17 cellular contexts compared by ENCODE assay signal in the genomic region with DNA sequence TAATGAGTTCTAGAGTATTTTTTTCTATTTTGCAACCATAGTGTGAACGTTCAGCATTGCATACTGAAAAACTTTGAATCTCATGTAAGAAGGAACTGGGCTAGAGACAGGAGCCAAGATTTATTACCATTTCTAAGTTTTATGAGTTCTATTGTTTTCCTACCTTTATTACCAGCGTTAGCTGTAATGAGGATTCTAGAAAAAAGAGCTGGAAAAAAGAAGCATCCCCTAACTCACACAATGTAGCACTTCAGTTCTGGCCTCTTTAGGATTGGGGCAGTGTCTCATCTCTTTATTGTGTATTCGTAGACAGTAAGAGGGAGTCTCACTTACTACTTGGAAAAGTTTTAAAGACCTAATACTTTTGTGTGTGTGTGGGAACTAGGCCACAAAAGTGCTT.
DNase-seq lines count a peak whose midpoint lies in the region; TF ChIP-seq lines count a peak whose summit lies in the region.
"Had no signal": no experiment of that assay in that cellular context is flagged by ENCODE, and none has a peak within 500 bp of the region (broad histone marks: within the 10 kb centered on the region; RNA-seq: fewer than 3 reads in every experiment).

No MANE protein-coding gene starts in this region.

- WGBS in endodermal cell (ENCODE audit: insufficient coverage in 1 of 2, insufficient read length in 1 of 2), 2 experiments, result 38 to 54% methylated on average over 2 to 3 of the region's 3 CpGs
- 36 to 38% methylated on average over 3 of the region's 3 CpGs for WGBS in testis, 2 donors

- H3K9me3 Mint-ChIP-seq in endodermal cell, result no peaks in the 10 kb centered on the region
- no peaks in the 10 kb centered on the region for H3K9me3 Mint-ChIP-seq in progenitor cell of endocrine pancreas (ENCODE audit: low read depth)
- H3K9me3 Mint-ChIP-seq in immature natural killer cell, result peaks cover 6 to 17% (median 11%) of the 10 kb centered on the region in 6 donors

- H3K4me3 ChIP-seq in endodermal cell (ENCODE audit: low read length), result peak overlapping the region; percentile 91
- peak overlapping the region in 1 of 2 donors; percentile 23 for H3K4me3 ChIP-seq in testis
- H3K4me3 ChIP-seq: MG63 had no signal

- no peak for TF ChIP-seq CTCF in endodermal cell (conservative IDR thresholded peaks at IDR 0.05)
- no peak for TF ChIP-seq CTCF in progenitor cell of endocrine pancreas (IDR thresholded peaks at IDR 0.05; ENCODE audit: unreplicated experiment)
- no peak for TF ChIP-seq CTCF in testis (IDR thresholded peaks at IDR 0.05)

- intact Hi-C loops in testis (cut with DNase I; ENCODE audit: low total_unique reads), result no loop called here

- H3K36me3 Mint-ChIP-seq in endodermal cell (ENCODE audit: low read depth), result no peaks in the 10 kb centered on the region
- H3K36me3 Mint-ChIP-seq in progenitor cell of endocrine pancreas (ENCODE audit: insufficient read depth), result no peaks in the 10 kb centered on the region
- peaks cover 0 to 7% (median 5%) of the 10 kb centered on the region in 3 donors for H3K36me3 Mint-ChIP-seq in immature natural killer cell

- H3K36me3 ChIP-seq in endodermal cell (ENCODE audit: control insufficient read depth, insufficient read depth, low read length) (no peaks in the 10 kb centered on the region), testis (ENCODE audit: low read depth, missing control alignments) (no peaks in the 10 kb centered on the region)
- H3K36me3 ChIP-seq: MG63 had no signal

- H3K27me3 ChIP-seq in endodermal cell (ENCODE audit: control insufficient read depth, insufficient read depth, low read length, poor library complexity, severe bottlenecking) (peaks cover 43% of the 10 kb centered on the region), testis (no peaks in the 10 kb centered on the region)

- H3K4me1 Mint-ChIP-seq in endodermal cell (peaks cover 33% of the 10 kb centered on the region), progenitor cell of endocrine pancreas (ENCODE audit: low read depth) (peaks cover 16% of the 10 kb centered on the region), immature natural killer cell (peaks cover 3 to 9% of the 10 kb centered on the region in 2 donors)

- CTCF ChIA-PET in HEK293T (lab: Yijun Ruan, JAX), result interaction anchor here (0.6 to 0.7 kb wide), 2 partner anchors 48 to 126 kb away, joined by 3 to 4 read pairs; no protein-coding TSS in a partner anchor

- H3K4me3 Mint-ChIP-seq in endodermal cell, result peak overlapping the region; percentile 89
- H3K4me3 Mint-ChIP-seq in progenitor cell of endocrine pancreas (ENCODE audit: low read depth), result peak overlapping the region; percentile 43
- H3K4me3 Mint-ChIP-seq in immature natural killer cell, result peak overlapping the region in 1 of 5 donors; percentile 7

- DNase-seq in HEK293T (ENCODE audit: extremely low spot score) (no peak), endodermal cell (no peak), left kidney (ENCODE audit: low read depth, low spot score) (peak; percentile 59), progenitor cell of endocrine pancreas (ENCODE audit: low spot score, unreplicated experiment) (no peak), immature natural killer cell (no peak), testis (no peak), glomerular visceral epithelial cell (ENCODE audit: extremely low spot score) (no peak)
- no peak for DNase-seq in stimulated activated CD4-positive, alpha-beta T cell treated with anti-CD3 and anti-CD28 coated beads, Interleukin-1b, Interleukin-23, amount 100 ng/mL, for 48 hours
- DNase-seq: DMS79, GOT3, MG63, NCI-H1092 treated with DMSO at 0.1 percent for 48 hours, NCI-H1694, NCI-H2107, NCI-H345, NCI-H526 treated with DMSO at 0.1 percent for 48 hours had no signal

- H3K4me1 ChIP-seq in endodermal cell (ENCODE audit: control insufficient read depth, insufficient read depth, low read length) (no peaks in the 10 kb centered on the region), testis (peaks cover 5% of the 10 kb centered on the region)

- POLR2A ChIA-PET in HEK293T (lab: Yijun Ruan, JAX), result no interaction called here

- peaks cover 63% of the 10 kb centered on the region for H3K27me3 Mint-ChIP-seq in endodermal cell (ENCODE audit: insufficient read depth)
- peaks cover 82% of the 10 kb centered on the region for H3K27me3 Mint-ChIP-seq in progenitor cell of endocrine pancreas
- H3K27me3 Mint-ChIP-seq in immature natural killer cell (ENCODE audit: low read depth in 3 of 3), result peaks cover 22 to 44% (median 23%) of the 10 kb centered on the region in 3 donors

- no peak overlapping the region for H3K9ac ChIP-seq in endodermal cell (ENCODE audit: extremely low read depth, low read length, poor library complexity, severe bottlenecking)

- H3K9me3 ChIP-seq in endodermal cell (ENCODE audit: control insufficient read depth, low read length) (no peaks in the 10 kb centered on the region), testis (no peaks in the 10 kb centered on the region)
- H3K9me3 ChIP-seq: MG63 had no signal

- H3K27ac Mint-ChIP-seq in endodermal cell (no peak overlapping the region), progenitor cell of endocrine pancreas (no peak overlapping the region), immature natural killer cell (no peak overlapping the region)
- H3K27ac Mint-ChIP-seq: CD14-positive monocyte had no signal

- TF ChIP-seq POLR2A in testis (IDR thresholded peaks at IDR 0.05), result no peak

- H3K27ac ChIP-seq in endodermal cell (ENCODE audit: low read depth, low read length), result no peak overlapping the region
- H3K27ac ChIP-seq in testis, result no peak overlapping the region

TF ChIP-seq in HEK293T, 16 proteins besides CTCF, POLR2A, EP300 and RAD21:
- TF ChIP-seq ELF4 (IDR thresholded peaks at IDR 0.05), result no peak
- TF ChIP-seq, protein P1, sequence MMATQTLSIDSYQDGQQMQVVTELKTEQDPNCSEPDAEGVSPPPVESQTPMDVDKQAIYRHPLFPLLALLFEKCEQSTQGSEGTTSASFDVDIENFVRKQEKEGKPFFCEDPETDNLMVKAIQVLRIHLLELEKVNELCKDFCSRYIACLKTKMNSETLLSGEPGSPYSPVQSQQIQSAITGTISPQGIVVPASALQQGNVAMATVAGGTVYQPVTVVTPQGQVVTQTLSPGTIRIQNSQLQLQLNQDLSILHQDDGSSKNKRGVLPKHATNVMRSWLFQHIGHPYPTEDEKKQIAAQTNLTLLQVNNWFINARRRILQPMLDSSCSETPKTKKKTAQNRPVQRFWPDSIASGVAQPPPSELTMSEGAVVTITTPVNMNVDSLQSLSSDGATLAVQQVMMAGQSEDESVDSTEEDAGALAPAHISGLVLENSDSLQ (IDR thresholded peaks at IDR 0.05), result peak; percentile 58
